In the genomic region with DNA sequence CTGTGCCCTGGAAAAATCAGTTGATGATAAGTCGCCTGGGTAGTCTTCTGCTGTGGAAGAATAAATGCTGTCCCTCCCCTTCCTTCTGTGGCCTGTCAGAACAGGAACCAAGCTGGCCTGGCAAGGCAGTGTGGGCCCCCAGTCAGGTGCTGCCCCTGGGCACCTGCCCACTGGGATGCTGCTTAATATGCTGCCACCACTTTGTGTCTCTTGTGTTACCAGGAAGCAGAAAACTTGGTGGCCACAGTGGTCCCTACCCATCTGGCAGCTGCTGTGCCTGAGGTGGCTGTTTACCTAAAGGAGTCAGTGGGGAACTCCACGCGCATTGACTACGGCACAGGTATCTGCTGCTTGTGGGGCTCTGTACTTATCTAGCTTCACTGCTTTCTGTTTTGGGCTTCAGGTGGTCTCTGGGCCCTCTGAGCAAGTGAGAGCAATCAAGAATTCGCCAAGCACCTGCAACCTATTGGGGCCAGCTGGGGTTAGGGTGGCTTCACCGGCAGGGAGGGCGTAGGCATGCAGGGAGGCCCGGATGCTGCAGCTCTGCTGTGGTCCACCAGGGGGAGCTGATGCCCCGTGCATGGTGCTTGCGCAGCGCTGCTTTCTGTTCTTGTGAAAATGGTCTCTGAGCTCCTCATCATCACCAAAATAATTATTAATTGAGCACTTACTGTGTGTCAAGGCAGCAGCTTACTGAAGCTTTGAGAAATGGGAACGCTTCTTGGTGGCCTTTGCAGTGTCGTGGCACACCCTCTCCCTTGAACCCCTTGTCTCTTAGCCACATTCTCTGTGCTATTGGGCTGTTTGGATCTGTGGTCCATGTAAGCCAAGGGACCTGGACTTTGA, we compare ENCODE assay signal across 1 cellular context.
TF ChIP-seq lines count a peak whose summit lies in the region.

No MANE protein-coding gene starts in this region.

TF ChIP-seq in K562, 482 proteins besides CTCF, POLR2A, EP300 and RAD21 (continued from another document and continues in another):
- TF ChIP-seq EP400 (IDR thresholded peaks at IDR 0.05) (no peak), GABPB1 (CRISPR knock-in tag; IDR thresholded peaks at IDR 0.05) (peak; percentile 56; the same call in 1 of the 2 replicates), KLF16 (IDR thresholded peaks at IDR 0.05) (0 out of 2 replicates have a peak, but pooled peaks have one; percentile 57), KAT7 (CRISPR knock-in tag; IDR thresholded peaks at IDR 0.05; ENCODE audit: borderline replicate concordance) (no peak), ZKSCAN1 (IDR thresholded peaks at IDR 0.05; ENCODE audit: low read depth, low read length) (peak; percentile 32; the same call in 1 of the 2 replicates), CREM (IDR thresholded peaks at IDR 0.05; ENCODE audit: low read depth) (peak; percentile 52; the same call in 1 of the 2 replicates), NUFIP1 (IDR thresholded peaks at IDR 0.05; ENCODE audit: partially characterized antibody) (peak; percentile 59), SRF (CRISPR knock-in tag; IDR thresholded peaks at IDR 0.05) (peak in 1 of 2 experiments; percentile 47; a peak in 1 of 4 replicates), SMC3 (conservative IDR thresholded peaks at IDR 0.05; ENCODE audit: insufficient read depth, low read depth, low read length) (peak; percentile 84), RB1 (IDR thresholded peaks at IDR 0.05; ENCODE audit: low read depth) (peak; percentile 69; the same call in 1 of the 2 replicates), MAZ (CRISPR knock-in tag; conservative IDR thresholded peaks at IDR 0.05 in 1 of 2, IDR thresholded peaks at IDR 0.05 in 1 of 2) (peak in 1 of 2 experiments; percentile 58; a peak in 2 of 4 replicates), RBM15 (IDR thresholded peaks at IDR 0.05; ENCODE audit: insufficient read depth, low read length) (no peak), SMARCA5 (IDR thresholded peaks at IDR 0.05) (0 out of 2 replicates have a peak, but pooled peaks have one; percentile 32), RHOXF2B (CRISPR knock-in tag; conservative IDR thresholded peaks at IDR 0.05) (no peak), STAG1 (CRISPR knock-in tag; IDR thresholded peaks at IDR 0.05; ENCODE audit: borderline replicate concordance) (peak; percentile 96), ZKSCAN3 (CRISPR knock-in tag; IDR thresholded peaks at IDR 0.05) (no peak), ADNP (tag; IDR thresholded peaks at IDR 0.05) (no peak), JUN (IDR thresholded peaks at IDR 0.05; ENCODE audit: borderline replicate concordance, low read depth, low read length) (peak; percentile 36; the same call in 1 of the 2 replicates), JUN (CRISPR knock-in tag; IDR thresholded peaks at IDR 0.05; ENCODE audit: borderline replicate concordance) (no peak), RBFOX2 (IDR thresholded peaks at IDR 0.05; ENCODE audit: low read depth, low read length) (no peak), RCOR1 (IDR thresholded peaks at IDR 0.05; ENCODE audit: borderline replicate concordance in 1 of 2, low read depth in 2 of 2, low read length in 2 of 2) (0 out of 4 replicates have a peak, but pooled peaks of 1 of the 2 experiments have one; percentile 54), NFE2 (IDR thresholded peaks at IDR 0.05; ENCODE audit: low read depth) (no peak), PHTF2 (CRISPR knock-in tag; IDR thresholded peaks at IDR 0.05) (no peak), ATF7 (IDR thresholded peaks at IDR 0.05) (peak; percentile 34; the same call in 1 of the 2 replicates), PURB (CRISPR knock-in tag; IDR thresholded peaks at IDR 0.05; ENCODE audit: low read depth) (no peak)
- TF ChIP-seq, protein P1, sequence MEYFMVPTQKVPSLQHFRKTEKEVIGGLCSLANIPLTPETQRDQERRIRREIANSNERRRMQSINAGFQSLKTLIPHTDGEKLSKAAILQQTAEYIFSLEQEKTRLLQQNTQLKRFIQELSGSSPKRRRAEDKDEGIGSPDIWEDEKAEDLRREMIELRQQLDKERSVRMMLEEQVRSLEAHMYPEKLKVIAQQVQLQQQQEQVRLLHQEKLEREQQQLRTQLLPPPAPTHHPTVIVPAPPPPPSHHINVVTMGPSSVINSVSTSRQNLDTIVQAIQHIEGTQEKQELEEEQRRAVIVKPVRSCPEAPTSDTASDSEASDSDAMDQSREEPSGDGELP (CRISPR knock-in tag; IDR thresholded peaks at IDR 0.05; ENCODE audit: borderline replicate concordance): peak; percentile 79; the same call in 1 of the 2 replicates
- TF ChIP-seq, protein P2, sequence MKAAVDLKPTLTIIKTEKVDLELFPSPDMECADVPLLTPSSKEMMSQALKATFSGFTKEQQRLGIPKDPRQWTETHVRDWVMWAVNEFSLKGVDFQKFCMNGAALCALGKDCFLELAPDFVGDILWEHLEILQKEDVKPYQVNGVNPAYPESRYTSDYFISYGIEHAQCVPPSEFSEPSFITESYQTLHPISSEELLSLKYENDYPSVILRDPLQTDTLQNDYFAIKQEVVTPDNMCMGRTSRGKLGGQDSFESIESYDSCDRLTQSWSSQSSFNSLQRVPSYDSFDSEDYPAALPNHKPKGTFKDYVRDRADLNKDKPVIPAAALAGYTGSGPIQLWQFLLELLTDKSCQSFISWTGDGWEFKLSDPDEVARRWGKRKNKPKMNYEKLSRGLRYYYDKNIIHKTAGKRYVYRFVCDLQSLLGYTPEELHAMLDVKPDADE (conservative IDR thresholded peaks at IDR 0.05; ENCODE audit: control insufficient read depth, low read depth, low read length): 0 out of 2 replicates have a peak, but pooled peaks have one; percentile 50
- TF ChIP-seq, protein P3, sequence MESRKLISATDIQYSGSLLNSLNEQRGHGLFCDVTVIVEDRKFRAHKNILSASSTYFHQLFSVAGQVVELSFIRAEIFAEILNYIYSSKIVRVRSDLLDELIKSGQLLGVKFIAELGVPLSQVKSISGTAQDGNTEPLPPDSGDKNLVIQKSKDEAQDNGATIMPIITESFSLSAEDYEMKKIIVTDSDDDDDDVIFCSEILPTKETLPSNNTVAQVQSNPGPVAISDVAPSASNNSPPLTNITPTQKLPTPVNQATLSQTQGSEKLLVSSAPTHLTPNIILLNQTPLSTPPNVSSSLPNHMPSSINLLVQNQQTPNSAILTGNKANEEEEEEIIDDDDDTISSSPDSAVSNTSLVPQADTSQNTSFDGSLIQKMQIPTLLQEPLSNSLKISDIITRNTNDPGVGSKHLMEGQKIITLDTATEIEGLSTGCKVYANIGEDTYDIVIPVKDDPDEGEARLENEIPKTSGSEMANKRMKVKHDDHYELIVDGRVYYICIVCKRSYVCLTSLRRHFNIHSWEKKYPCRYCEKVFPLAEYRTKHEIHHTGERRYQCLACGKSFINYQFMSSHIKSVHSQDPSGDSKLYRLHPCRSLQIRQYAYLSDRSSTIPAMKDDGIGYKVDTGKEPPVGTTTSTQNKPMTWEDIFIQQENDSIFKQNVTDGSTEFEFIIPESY (CRISPR knock-in tag; IDR thresholded peaks at IDR 0.05): peak; percentile 72
- TF ChIP-seq, protein P4, sequence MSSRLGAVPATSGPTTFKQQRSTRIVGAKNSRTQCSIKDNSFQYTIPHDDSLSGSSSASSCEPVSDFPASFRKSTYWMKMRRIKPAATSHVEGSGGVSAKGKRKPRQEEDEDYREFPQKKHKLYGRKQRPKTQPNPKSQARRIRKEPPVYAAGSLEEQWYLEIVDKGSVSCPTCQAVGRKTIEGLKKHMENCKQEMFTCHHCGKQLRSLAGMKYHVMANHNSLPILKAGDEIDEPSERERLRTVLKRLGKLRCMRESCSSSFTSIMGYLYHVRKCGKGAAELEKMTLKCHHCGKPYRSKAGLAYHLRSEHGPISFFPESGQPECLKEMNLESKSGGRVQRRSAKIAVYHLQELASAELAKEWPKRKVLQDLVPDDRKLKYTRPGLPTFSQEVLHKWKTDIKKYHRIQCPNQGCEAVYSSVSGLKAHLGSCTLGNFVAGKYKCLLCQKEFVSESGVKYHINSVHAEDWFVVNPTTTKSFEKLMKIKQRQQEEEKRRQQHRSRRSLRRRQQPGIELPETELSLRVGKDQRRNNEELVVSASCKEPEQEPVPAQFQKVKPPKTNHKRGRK (tag; IDR thresholded peaks at IDR 0.05): no peak
- TF ChIP-seq, protein P5, sequence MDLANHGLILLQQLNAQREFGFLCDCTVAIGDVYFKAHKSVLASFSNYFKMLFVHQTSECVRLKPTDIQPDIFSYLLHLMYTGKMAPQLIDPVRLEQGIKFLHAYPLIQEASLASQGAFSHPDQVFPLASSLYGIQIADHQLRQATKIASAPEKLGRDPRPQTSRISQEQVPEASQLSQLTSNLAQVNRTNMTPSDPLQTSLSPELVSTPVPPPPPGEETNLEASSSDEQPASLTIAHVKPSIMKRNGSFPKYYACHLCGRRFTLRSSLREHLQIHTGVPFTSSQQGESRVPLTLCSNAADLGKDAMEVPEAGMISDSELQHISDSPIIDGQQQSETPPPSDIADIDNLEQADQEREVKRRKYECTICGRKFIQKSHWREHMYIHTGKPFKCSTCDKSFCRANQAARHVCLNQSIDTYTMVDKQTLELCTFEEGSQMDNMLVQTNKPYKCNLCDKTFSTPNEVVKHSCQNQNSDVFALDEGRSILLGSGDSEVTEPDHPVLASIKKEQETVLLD (IDR thresholded peaks at IDR 0.05): no peak
- TF ChIP-seq, protein P6, sequence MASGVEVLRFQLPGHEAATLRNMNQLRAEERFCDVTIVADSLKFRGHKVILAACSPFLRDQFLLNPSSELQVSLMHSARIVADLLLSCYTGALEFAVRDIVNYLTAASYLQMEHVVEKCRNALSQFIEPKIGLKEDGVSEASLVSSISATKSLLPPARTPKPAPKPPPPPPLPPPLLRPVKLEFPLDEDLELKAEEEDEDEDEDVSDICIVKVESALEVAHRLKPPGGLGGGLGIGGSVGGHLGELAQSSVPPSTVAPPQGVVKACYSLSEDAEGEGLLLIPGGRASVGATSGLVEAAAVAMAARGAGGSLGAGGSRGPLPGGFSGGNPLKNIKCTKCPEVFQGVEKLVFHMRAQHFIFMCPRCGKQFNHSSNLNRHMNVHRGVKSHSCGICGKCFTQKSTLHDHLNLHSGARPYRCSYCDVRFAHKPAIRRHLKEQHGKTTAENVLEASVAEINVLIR (CRISPR knock-in tag; IDR thresholded peaks at IDR 0.05): no peak
- TF ChIP-seq, protein P7, sequence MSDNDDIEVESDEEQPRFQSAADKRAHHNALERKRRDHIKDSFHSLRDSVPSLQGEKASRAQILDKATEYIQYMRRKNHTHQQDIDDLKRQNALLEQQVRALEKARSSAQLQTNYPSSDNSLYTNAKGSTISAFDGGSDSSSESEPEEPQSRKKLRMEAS (CRISPR knock-in tag; IDR thresholded peaks at IDR 0.05): peak; percentile 54; the same call in 1 of the 2 replicates
- TF ChIP-seq, protein P8, sequence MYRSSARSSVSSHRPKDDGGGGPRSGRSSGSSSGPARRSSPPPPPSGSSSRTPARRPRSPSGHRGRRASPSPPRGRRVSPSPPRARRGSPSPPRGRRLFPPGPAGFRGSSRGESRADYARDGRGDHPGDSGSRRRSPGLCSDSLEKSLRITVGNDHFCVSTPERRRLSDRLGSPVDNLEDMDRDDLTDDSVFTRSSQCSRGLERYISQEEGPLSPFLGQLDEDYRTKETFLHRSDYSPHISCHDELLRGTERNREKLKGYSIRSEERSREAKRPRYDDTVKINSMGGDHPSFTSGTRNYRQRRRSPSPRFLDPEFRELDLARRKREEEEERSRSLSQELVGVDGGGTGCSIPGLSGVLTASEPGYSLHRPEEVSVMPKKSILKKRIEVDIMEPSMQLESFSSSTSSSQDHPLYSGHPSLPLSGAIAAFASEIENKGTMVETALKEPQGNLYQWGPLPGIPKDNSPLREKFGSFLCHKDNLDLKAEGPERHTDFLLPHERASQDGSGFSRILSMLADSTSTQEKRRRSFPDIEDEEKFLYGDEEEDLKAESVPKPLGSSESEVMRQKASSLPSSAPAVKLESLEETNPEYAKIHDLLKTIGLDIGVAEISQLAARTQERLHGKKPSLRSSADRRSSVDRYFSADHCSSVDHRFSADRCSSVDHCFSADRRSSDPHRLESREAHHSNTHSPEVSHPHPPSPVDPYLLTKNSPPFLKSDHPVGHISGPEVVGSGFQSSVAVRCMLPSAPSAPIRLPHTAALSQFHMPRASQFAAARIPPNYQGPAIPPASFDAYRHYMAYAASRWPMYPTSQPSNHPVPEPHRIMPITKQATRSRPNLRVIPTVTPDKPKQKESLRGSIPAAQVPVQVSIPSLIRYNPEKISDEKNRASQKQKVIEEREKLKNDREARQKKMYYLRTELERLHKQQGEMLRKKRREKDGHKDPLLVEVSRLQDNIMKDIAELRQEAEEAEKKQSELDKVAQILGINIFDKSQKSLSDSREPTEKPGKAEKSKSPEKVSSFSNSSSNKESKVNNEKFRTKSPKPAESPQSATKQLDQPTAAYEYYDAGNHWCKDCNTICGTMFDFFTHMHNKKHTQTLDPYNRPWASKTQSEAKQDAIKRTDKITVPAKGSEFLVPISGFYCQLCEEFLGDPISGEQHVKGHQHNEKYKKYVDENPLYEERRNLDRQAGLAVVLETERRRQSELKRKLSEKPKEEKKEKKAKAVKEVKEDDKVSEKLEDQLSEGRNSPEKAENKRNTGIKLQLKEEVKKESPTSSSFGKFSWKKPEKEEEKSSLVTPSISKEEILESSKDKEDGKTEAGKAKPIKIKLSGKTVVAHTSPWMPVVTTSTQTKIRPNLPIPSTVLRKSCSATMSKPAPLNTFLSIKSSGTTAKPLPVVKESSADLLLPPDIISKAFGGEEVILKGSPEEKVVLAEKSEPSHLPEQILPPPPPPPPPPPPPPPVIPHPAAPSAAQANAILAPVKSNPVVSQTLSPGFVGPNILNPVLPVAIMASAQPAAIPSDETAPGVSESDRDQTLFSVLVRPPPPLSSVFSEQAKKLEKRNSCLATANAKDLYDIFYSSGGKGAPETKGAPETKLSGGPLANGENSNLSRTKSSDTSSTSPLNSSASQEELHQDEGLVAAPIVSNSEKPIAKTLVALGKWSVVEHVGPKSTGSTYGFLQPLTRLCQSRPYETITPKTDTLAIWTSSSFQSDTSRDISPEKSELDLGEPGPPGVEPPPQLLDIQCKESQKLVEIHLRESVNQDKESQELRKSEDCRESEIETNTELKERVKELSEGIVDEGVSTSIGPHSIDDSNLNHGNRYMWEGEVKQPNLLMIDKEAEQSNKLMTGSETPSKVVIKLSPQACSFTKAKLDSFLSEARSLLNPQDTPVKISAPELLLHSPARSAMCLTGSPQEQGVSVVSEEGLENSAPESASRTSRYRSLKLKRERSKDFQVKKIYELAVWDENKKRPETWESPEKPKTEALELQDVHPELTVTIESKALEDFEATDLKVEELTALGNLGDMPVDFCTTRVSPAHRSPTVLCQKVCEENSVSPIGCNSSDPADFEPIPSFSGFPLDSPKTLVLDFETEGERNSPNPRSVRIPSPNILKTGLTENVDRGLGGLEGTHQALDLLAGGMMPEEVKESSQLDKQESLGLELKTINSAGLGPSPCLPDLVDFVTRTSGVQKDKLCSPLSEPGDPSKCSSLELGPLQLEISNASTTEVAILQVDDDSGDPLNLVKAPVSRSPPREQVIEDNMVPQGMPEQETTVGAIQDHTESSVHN (IDR thresholded peaks at IDR 0.05; ENCODE audit: borderline replicate concordance in 1 of 2, low read depth in 1 of 2): no peak
- TF ChIP-seq, protein P9, sequence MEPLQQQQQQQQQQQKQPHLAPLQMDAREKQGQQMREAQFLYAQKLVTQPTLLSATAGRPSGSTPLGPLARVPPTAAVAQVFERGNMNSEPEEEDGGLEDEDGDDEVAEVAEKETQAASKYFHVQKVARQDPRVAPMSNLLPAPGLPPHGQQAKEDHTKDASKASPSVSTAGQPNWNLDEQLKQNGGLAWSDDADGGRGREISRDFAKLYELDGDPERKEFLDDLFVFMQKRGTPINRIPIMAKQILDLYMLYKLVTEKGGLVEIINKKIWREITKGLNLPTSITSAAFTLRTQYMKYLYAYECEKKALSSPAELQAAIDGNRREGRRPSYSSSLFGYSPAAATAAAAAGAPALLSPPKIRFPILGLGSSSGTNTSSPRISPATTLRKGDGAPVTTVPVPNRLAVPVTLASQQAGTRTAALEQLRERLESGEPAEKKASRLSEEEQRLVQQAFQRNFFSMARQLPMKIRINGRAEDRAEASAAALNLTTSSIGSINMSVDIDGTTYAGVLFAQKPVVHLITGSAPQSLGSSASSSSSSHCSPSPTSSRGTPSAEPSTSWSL (CRISPR knock-in tag; IDR thresholded peaks at IDR 0.05; ENCODE audit: borderline replicate concordance): no peak
